ENCODE assay signal across 1 cellular context in genomic region chr6:95577317-95578105, GRCh38.
TF ChIP-seq lines count a peak whose summit lies in the region.

Gene MANEA (plus strand): TSS chr6:95577535. CDS start chr6:95586440, 8,905 bp downstream.

TF ChIP-seq in WTC11, 78 proteins besides CTCF, POLR2A, EP300 and RAD21 (continued from another document):
- TF ChIP-seq ZNF281 (CRISPR knock-in tag; IDR thresholded peaks at IDR 0.05), result no peak
- TF ChIP-seq GABPB1 (CRISPR knock-in tag; IDR thresholded peaks at IDR 0.05), result peak; percentile 52; the same call in 1 of the 2 replicates
- TF ChIP-seq IRF2 (CRISPR knock-in tag; IDR thresholded peaks at IDR 0.05; ENCODE audit: borderline replicate concordance, low read depth), result no peak
- no peak for TF ChIP-seq ZNF263 (CRISPR knock-in tag; IDR thresholded peaks at IDR 0.05; ENCODE audit: low read depth)
- no peak for TF ChIP-seq ZNF138 (CRISPR knock-in tag; conservative IDR thresholded peaks at IDR 0.05)
- TF ChIP-seq FOXP4 (CRISPR knock-in tag; IDR thresholded peaks at IDR 0.05), result peak; percentile 55; the same call in 1 of the 2 replicates
- TF ChIP-seq ZMAT4 (CRISPR knock-in tag; IDR thresholded peaks at IDR 0.05), result no peak
- no peak for TF ChIP-seq FOXJ3 (CRISPR knock-in tag; IDR thresholded peaks at IDR 0.05; ENCODE audit: borderline replicate concordance)
- TF ChIP-seq ATF2 (CRISPR knock-in tag; IDR thresholded peaks at IDR 0.05; ENCODE audit: borderline replicate concordance, low read depth), result no peak
- no peak for TF ChIP-seq NR1H2 (CRISPR knock-in tag; IDR thresholded peaks at IDR 0.05)
- no peak; the same call in 1 of the 2 replicates for TF ChIP-seq SP1 (CRISPR knock-in tag; conservative IDR thresholded peaks at IDR 0.05)
- TF ChIP-seq RELA (CRISPR knock-in tag; IDR thresholded peaks at IDR 0.05; ENCODE audit: borderline replicate concordance), result peak; percentile 41; the same call in 1 of the 2 replicates
- TF ChIP-seq NR2C2 (CRISPR knock-in tag; IDR thresholded peaks at IDR 0.05), result peak; percentile 83
- peak; percentile 26; the same call in 1 of the 2 replicates for TF ChIP-seq TEAD1 (CRISPR knock-in tag; IDR thresholded peaks at IDR 0.05)
- TF ChIP-seq ZNF532 (CRISPR knock-in tag; IDR thresholded peaks at IDR 0.05; ENCODE audit: borderline replicate concordance), result 0 out of 2 replicates have a peak, but pooled peaks have one; percentile 35
- TF ChIP-seq TEAD4 (CRISPR knock-in tag; IDR thresholded peaks at IDR 0.05), result no peak
- TF ChIP-seq ELF4 (CRISPR knock-in tag; IDR thresholded peaks at IDR 0.05; ENCODE audit: low read depth), result no peak
- TF ChIP-seq KAT7 (CRISPR knock-in tag; IDR thresholded peaks at IDR 0.05; ENCODE audit: borderline replicate concordance), result no peak
- peak; percentile 48; the same call in 1 of the 2 replicates for TF ChIP-seq MYBL2 (CRISPR knock-in tag; IDR thresholded peaks at IDR 0.05)
- TF ChIP-seq NFATC4 (CRISPR knock-in tag; IDR thresholded peaks at IDR 0.05), result no peak
- TF ChIP-seq NR3C1 (CRISPR knock-in tag; conservative IDR thresholded peaks at IDR 0.05; ENCODE audit: low read depth), result no peak
- no peak for TF ChIP-seq ZNF396 (CRISPR knock-in tag; IDR thresholded peaks at IDR 0.05; ENCODE audit: borderline replicate concordance)
- TF ChIP-seq EMX1 (CRISPR knock-in tag; IDR thresholded peaks at IDR 0.05), result no peak
- no peak for TF ChIP-seq JUN (CRISPR knock-in tag; IDR thresholded peaks at IDR 0.05)
- peak; percentile 69; the same call in 1 of the 2 replicates for TF ChIP-seq HMGXB4 (CRISPR knock-in tag; IDR thresholded peaks at IDR 0.05)
- TF ChIP-seq FOXK1 (CRISPR knock-in tag; IDR thresholded peaks at IDR 0.05), result peak; percentile 19; the same call in 1 of the 2 replicates
- TF ChIP-seq ETV6 (CRISPR knock-in tag; IDR thresholded peaks at IDR 0.05), result 0 out of 2 replicates have a peak, but pooled peaks have one; percentile 46
- TF ChIP-seq E2F5 (CRISPR knock-in tag; IDR thresholded peaks at IDR 0.05), result peak; percentile 34; the same call in 1 of the 2 replicates
- TF ChIP-seq JAZF1 (CRISPR knock-in tag; IDR thresholded peaks at IDR 0.05), result no peak
- TF ChIP-seq AR (CRISPR knock-in tag; IDR thresholded peaks at IDR 0.05), result no peak
